27 cellular contexts compared by ENCODE assay signal in the genomic region with DNA sequence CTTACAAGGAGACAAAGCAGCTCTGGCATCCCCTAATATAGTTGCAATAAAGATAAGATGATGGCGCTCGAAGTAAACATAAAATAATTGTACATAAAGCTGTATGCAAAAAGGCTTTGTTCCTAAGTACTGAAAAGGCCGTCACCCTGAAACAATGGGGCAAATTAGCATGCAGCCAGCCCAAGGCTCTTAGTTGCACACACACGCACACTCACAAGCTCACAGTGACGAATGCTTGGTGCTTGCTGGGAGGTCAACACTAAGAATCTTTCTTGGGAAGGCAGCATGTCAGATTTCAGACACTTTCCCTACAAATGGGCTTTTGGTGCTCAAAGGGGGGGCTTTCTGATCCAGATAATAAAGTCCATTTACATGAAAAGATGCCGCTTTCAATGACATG.
DNase-seq lines count a peak whose midpoint lies in the region; ATAC-seq and TF ChIP-seq lines count a peak whose summit lies in the region.
"Had no signal": no experiment of that assay in that cellular context is flagged by ENCODE, and none has a peak within 500 bp of the region (broad histone marks: within the 10 kb centered on the region; RNA-seq: fewer than 3 reads in every experiment).

No MANE protein-coding gene starts in this region.

- H3K36me3 ChIP-seq in mesenchymal stem cell (ENCODE audit: control insufficient read depth in 1 of 2, insufficient read depth in 2 of 2, low read depth in 1 of 2, low read length in 2 of 2) (no peaks in the 10 kb centered on the region), rectal smooth muscle tissue (ENCODE audit: control insufficient read depth, insufficient read depth, low read length) (no peaks in the 10 kb centered on the region)
- H3K36me3 ChIP-seq: BE2C, breast epithelium, esophagus squamous epithelium had no signal

- H2BK15ac ChIP-seq in mesenchymal stem cell (ENCODE audit: low read depth, poor library complexity, severe bottlenecking): no peak overlapping the region

- H3K9ac ChIP-seq in mesenchymal stem cell (ENCODE audit: low read length) (no peak overlapping the region), rectal smooth muscle tissue (ENCODE audit: low read length) (no peak overlapping the region)
- H3K9ac ChIP-seq: parathyroid adenoma had no signal

- no peak for TF ChIP-seq CTCF in brain (conservative IDR thresholded peaks at IDR 0.05)

- peaks cover 4% of the 10 kb centered on the region for H3K27me3 Mint-ChIP-seq in brain
- H3K27me3 Mint-ChIP-seq: activated naive CD8-positive, alpha-beta T cell treated with anti-CD3 and anti-CD28 coated beads, Interleukin-2, amount 10 ng/mL, durations not matched to agents 7 days and 5 days; effector memory CD8-positive, alpha-beta T cell had no signal

- H4K91ac ChIP-seq in mesenchymal stem cell (ENCODE audit: low read length): no peak overlapping the region

- 73% methylated on average over 4 of the region's 6 CpGs for WGBS in mesenchymal stem cell

- H2AK5ac ChIP-seq in mesenchymal stem cell (ENCODE audit: low read length, severe bottlenecking): no peak overlapping the region

- intact Hi-C loops in left cardiac atrium (cut with DNase I): no loop called here

- H3K18ac ChIP-seq in mesenchymal stem cell (ENCODE audit: low read depth in 1 of 2, low read length in 2 of 2): no peak overlapping the region

- H3K36me3 Mint-ChIP-seq in brain: no peaks in the 10 kb centered on the region
- H3K36me3 Mint-ChIP-seq: activated naive CD8-positive, alpha-beta T cell treated with anti-CD3 and anti-CD28 coated beads, Interleukin-2, amount 10 ng/mL, durations not matched to agents 7 days and 5 days; naive thymus-derived CD8-positive, alpha-beta T cell; stimulated activated effector memory CD8-positive, alpha-beta T cell treated with anti-CD3 and anti-CD28 coated beads, Interleukin-12 subunit alpha, Interleukin-12 subunit beta, amount 100 ng/mL, for 72 hours had no signal

- no peak overlapping the region for H3K4ac ChIP-seq in mesenchymal stem cell (ENCODE audit: low read depth in 1 of 2, low read length in 2 of 2)

- H3K27me3 ChIP-seq in mesenchymal stem cell (ENCODE audit: control insufficient read depth in 1 of 2, insufficient read depth in 1 of 2, low read length in 2 of 2) (no peaks in the 10 kb centered on the region), rectal smooth muscle tissue (ENCODE audit: control insufficient read depth, insufficient read depth, low read length) (no peaks in the 10 kb centered on the region)
- H3K27me3 ChIP-seq: BE2C, breast epithelium, esophagus squamous epithelium had no signal

- H3K79me1 ChIP-seq in mesenchymal stem cell (replicated peaks; ENCODE audit: low read length, poor library complexity, severe bottlenecking): no peaks in the 10 kb centered on the region

- peaks cover 19% of the 10 kb centered on the region for H3K4me1 Mint-ChIP-seq in brain
- H3K4me1 Mint-ChIP-seq: activated naive CD8-positive, alpha-beta T cell treated with anti-CD3 and anti-CD28 coated beads, Interleukin-2, amount 10 ng/mL, durations not matched to agents 7 days and 5 days; naive thymus-derived CD8-positive, alpha-beta T cell; stimulated activated effector memory CD8-positive, alpha-beta T cell treated with anti-CD3 and anti-CD28 coated beads, Interleukin-12 subunit alpha, Interleukin-12 subunit beta, amount 100 ng/mL, for 72 hours had no signal

- H4K8ac ChIP-seq in mesenchymal stem cell (ENCODE audit: low read length): no peak overlapping the region

- no peak overlapping the region for H2BK120ac ChIP-seq in mesenchymal stem cell (ENCODE audit: low read depth, low read length)

- no peaks in the 10 kb centered on the region for H3K9me3 ChIP-seq in mesenchymal stem cell (ENCODE audit: control insufficient read depth, low read length)
- H3K9me3 ChIP-seq: BE2C, breast epithelium, esophagus squamous epithelium had no signal

- H3K27ac Mint-ChIP-seq in brain: peak overlapping the region in 3 of 5 experiments; percentile 43 to 92 (median 65)
- H3K27ac Mint-ChIP-seq: activated naive CD8-positive, alpha-beta T cell treated with anti-CD3 and anti-CD28 coated beads, Interleukin-2, amount 10 ng/mL, durations not matched to agents 7 days and 5 days; effector memory CD8-positive, alpha-beta T cell; naive thymus-derived CD8-positive, alpha-beta T cell; stimulated activated effector memory CD8-positive, alpha-beta T cell treated with anti-CD3 and anti-CD28 coated beads, Interleukin-12 subunit alpha, Interleukin-12 subunit beta, amount 100 ng/mL, for 72 hours had no signal

- H2BK12ac ChIP-seq in mesenchymal stem cell (ENCODE audit: low read length in 2 of 2): peak overlapping the region in 1 of 2 experiments; percentile 39

- H3K4me3 Mint-ChIP-seq in brain: peak overlapping the region in 2 of 5 experiments; percentile 1 to 55
- H3K4me3 Mint-ChIP-seq: activated naive CD8-positive, alpha-beta T cell treated with anti-CD3 and anti-CD28 coated beads, Interleukin-2, amount 10 ng/mL, durations not matched to agents 7 days and 5 days; effector memory CD8-positive, alpha-beta T cell; naive thymus-derived CD8-positive, alpha-beta T cell; stimulated activated effector memory CD8-positive, alpha-beta T cell treated with anti-CD3 and anti-CD28 coated beads, Interleukin-12 subunit alpha, Interleukin-12 subunit beta, amount 100 ng/mL, for 72 hours had no signal

- no peak overlapping the region for H3K27ac ChIP-seq in mesenchymal stem cell (ENCODE audit: low read length, poor library complexity, severe bottlenecking)
- H3K27ac ChIP-seq in rectal smooth muscle tissue (ENCODE audit: low read depth, low read length): peak overlapping the region; percentile 83
- H3K27ac ChIP-seq: breast epithelium, coronary artery, esophagus squamous epithelium, parathyroid adenoma, skin epidermis had no signal

- DNase-seq in ELF-1 (ENCODE audit: low read depth, low spot score) (peak; percentile 23), mesenchymal stem cell (peak; percentile 34), left cardiac atrium (no peak), left lobe of liver (ENCODE audit: low spot score) (no peak), mesenteric fat pad (ENCODE audit: low spot score) (no peak)
- DNase-seq: activated CD4-positive, alpha-beta T cell treated with anti-CD3 and anti-CD28 coated beads, Interleukin-2, amount 50 U/mL, for 48 hours; activated CD4-positive, CD25-positive, alpha-beta regulatory T cell; activated naive CD8-positive, alpha-beta T cell treated with anti-CD3 and anti-CD28 coated beads, Interleukin-2, amount 10 ng/mL, durations not matched to agents 7 days and 5 days; BE2C; effector memory CD8-positive, alpha-beta T cell; esophagus squamous epithelium; GDM1; KBM-7; naive thymus-derived CD8-positive, alpha-beta T cell; NCI-H1417 treated with DMSO at 0.1 percent for 48 hours; NCI-H510A; SIG-M5; stimulated activated CD4-positive, alpha-beta T cell treated with anti-CD3 and anti-CD28 coated beads, Interleukin-2, amount 100 ng/mL, for 48 hours had no signal

- no peak overlapping the region for H2BK5ac ChIP-seq in mesenchymal stem cell (ENCODE audit: low read depth, low read length, poor library complexity, severe bottlenecking)

- no peak overlapping the region for H3K4me2 ChIP-seq in mesenchymal stem cell (ENCODE audit: low read length, poor library complexity, severe bottlenecking)

- H3K4me1 ChIP-seq in mesenchymal stem cell (ENCODE audit: control insufficient read depth, insufficient read depth, low read depth, low read length) (no peaks in the 10 kb centered on the region), rectal smooth muscle tissue (ENCODE audit: control insufficient read depth, insufficient read depth, low read length) (peaks cover 10% of the 10 kb centered on the region)
- H3K4me1 ChIP-seq: BE2C, breast epithelium, esophagus squamous epithelium, parathyroid adenoma had no signal

- ATAC-seq in left cardiac atrium (no peak), left lobe of liver (no peak), HG03039 (IDR thresholded peaks at IDR 0.05; ENCODE audit: unreplicated experiment) (no peak)
- ATAC-seq: effector memory CD8-positive, alpha-beta T cell; naive thymus-derived CD8-positive, alpha-beta T cell; Panc1; stimulated activated effector memory CD8-positive, alpha-beta T cell treated with anti-CD3 and anti-CD28 coated beads, Interleukin-12 subunit alpha, Interleukin-12 subunit beta, amount 100 ng/mL, for 72 hours had no signal

- H3K14ac ChIP-seq in mesenchymal stem cell (ENCODE audit: low read length in 2 of 2): peak overlapping the region in 1 of 2 experiments; percentile 71

- H2AFZ ChIP-seq in mesenchymal stem cell (ENCODE audit: low read depth, low read length): no peak overlapping the region
- H2AFZ ChIP-seq: parathyroid adenoma had no signal

- H3K9me3 Mint-ChIP-seq in brain: no peaks in the 10 kb centered on the region
- H3K9me3 Mint-ChIP-seq: activated naive CD8-positive, alpha-beta T cell treated with anti-CD3 and anti-CD28 coated beads, Interleukin-2, amount 10 ng/mL, durations not matched to agents 7 days and 5 days had no signal

- H3K4me3 ChIP-seq in mesenchymal stem cell (ENCODE audit: insufficient read depth in 1 of 2, low read depth in 1 of 2, low read length in 2 of 2): no peak overlapping the region
- no peak overlapping the region for H3K4me3 ChIP-seq in rectal smooth muscle tissue (ENCODE audit: low read length)
- H3K4me3 ChIP-seq: breast epithelium, coronary artery, esophagus squamous epithelium, skin epidermis had no signal

- H3K23ac ChIP-seq in mesenchymal stem cell (ENCODE audit: low read length in 2 of 2): no peak overlapping the region

Comparison
In these comparisons a context has a peak if more than half of its experiments do, and no peak if none do; other contexts are left out.
1. DNase-seq: peak in ELF-1 (single experiment) and mesenchymal stem cell (single experiment); none in left cardiac atrium (single experiment), left lobe of liver (single experiment) and mesenteric fat pad (single experiment).